Comparison of ENCODE assay signal across 23 cellular contexts in genomic region chr19:33805313-33805712, GRCh38.
"Had no signal": no experiment of that assay in that cellular context is flagged by ENCODE, and none has a peak within 500 bp of the region (broad histone marks: within the 10 kb centered on the region; RNA-seq: fewer than 3 reads in every experiment).

No MANE protein-coding gene starts in this region.

- H3K4me3 Mint-ChIP-seq: activated CD4-positive, alpha-beta T cell treated with anti-CD3 and anti-CD28 coated beads for 36 hours; activated CD8-positive, alpha-beta T cell treated with anti-CD3 and anti-CD28 coated beads, Interleukin-2, amount 10 ng/mL, durations not matched to agents 7 days and 5 days; activated naive CD8-positive, alpha-beta T cell treated with anti-CD3 and anti-CD28 coated beads, Interleukin-2, amount 10 ng/mL, durations not matched to agents 7 days and 5 days; brain had no signal

- H3K27ac ChIP-seq: WERI-Rb-1 had no signal

- H3K27ac Mint-ChIP-seq: activated CD4-positive, alpha-beta T cell treated with anti-CD3 and anti-CD28 coated beads for 36 hours; activated CD8-positive, alpha-beta T cell treated with anti-CD3 and anti-CD28 coated beads, Interleukin-2, amount 10 ng/mL, durations not matched to agents 7 days and 5 days; activated naive CD8-positive, alpha-beta T cell treated with anti-CD3 and anti-CD28 coated beads, Interleukin-2, amount 10 ng/mL, durations not matched to agents 7 days and 5 days had no signal

- H3K9me3 Mint-ChIP-seq: activated naive CD8-positive, alpha-beta T cell treated with anti-CD3 and anti-CD28 coated beads, Interleukin-2, amount 10 ng/mL, durations not matched to agents 7 days and 5 days; brain had no signal

- DNase-seq: activated CD4-positive, alpha-beta T cell treated with anti-CD3 and anti-CD28 coated beads for 36 hours; activated CD8-positive, alpha-beta memory T cell treated with anti-CD3 and anti-CD28 coated beads, Interleukin-2, amount 50 U/mL, for 48 hours; activated CD8-positive, alpha-beta T cell treated with anti-CD3 and anti-CD28 coated beads, Interleukin-2, amount 10 ng/mL, durations not matched to agents 7 days and 5 days; activated naive CD4-positive, alpha-beta T cell treated with anti-CD3 and anti-CD28 coated beads, Interleukin-2, amount 50 U/mL, for 16 hours; activated naive CD8-positive, alpha-beta T cell treated with anti-CD3 and anti-CD28 coated beads, Interleukin-2, amount 10 ng/mL, durations not matched to agents 7 days and 5 days; activated T-cell treated with anti-CD3 and anti-CD28 coated beads, Interleukin-2, amount 50 U/mL, for 1 hour; amniotic stem cell; Karpas-422; NCI-H1105 treated with DMSO at 0.1 percent for 48 hours; NCI-H1436 treated with DMSO at 0.1 percent for 48 hours; NCI-H187; NCI-H2081; NCI-H510A treated with DMSO at 0.1 percent for 48 hours; NCI-H69; NK-92 treated with Interleukin-12 subunit alpha and Interleukin-12 subunit beta, amount 100 ng/mL, for 24 hours; OCI-M1; RPMI8226; SHP77; T-helper 2 cell; WERI-Rb-1 had no signal

- H3K4me3 ChIP-seq: K562 had no signal

- H3K27me3 Mint-ChIP-seq: activated CD4-positive, alpha-beta T cell treated with anti-CD3 and anti-CD28 coated beads for 36 hours; activated naive CD8-positive, alpha-beta T cell treated with anti-CD3 and anti-CD28 coated beads, Interleukin-2, amount 10 ng/mL, durations not matched to agents 7 days and 5 days; brain had no signal

- H3K36me3 Mint-ChIP-seq: activated naive CD8-positive, alpha-beta T cell treated with anti-CD3 and anti-CD28 coated beads, Interleukin-2, amount 10 ng/mL, durations not matched to agents 7 days and 5 days had no signal

- H3K4me1 Mint-ChIP-seq: activated naive CD8-positive, alpha-beta T cell treated with anti-CD3 and anti-CD28 coated beads, Interleukin-2, amount 10 ng/mL, durations not matched to agents 7 days and 5 days had no signal

- ATAC-seq: activated CD4-positive, alpha-beta T cell treated with anti-CD3 and anti-CD28 coated beads for 36 hours; activated CD8-positive, alpha-beta T cell treated with anti-CD3 and anti-CD28 coated beads, Interleukin-2, amount 10 ng/mL, durations not matched to agents 7 days and 5 days; K562; Panc1 had no signal
